In the genomic region with DNA sequence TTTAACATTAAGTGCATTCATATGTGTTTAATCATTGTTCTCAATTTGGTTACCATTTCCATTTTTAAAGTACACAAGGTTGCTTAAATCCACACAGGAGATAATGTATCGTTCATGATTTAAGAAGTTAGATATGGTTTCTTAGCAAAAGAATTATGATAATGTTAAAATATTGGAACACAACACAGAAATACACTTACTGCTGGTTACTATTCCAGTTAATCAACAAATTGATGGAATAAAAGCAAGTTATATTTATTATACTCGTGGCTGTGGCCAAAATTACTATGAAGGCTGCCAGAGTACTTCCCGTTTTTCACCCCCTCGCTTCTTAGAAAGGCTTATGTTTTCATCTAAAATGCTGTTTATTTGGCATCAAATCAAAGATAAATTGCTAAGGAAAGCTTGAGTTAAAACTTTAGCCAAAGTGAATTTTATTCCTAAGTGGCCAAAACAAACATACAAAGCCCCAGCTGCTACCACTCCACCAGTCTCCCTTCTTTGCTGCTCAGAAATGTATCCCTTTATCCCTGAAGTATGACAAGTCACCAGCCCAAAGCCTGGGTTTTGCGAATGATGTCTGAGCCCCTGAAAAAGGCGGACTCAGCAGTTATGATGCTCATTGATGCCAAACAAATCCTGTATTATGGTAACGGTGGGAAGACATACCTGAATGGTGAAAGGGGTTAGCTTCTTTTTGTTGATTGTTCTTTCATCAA, we compare ENCODE assay signal across 1 cellular context.
TF ChIP-seq lines count a peak whose summit lies in the region.

No MANE protein-coding gene starts in this region.

TF ChIP-seq in HepG2, 621 proteins besides CTCF, POLR2A, EP300 and RAD21:
- peak; percentile 54; the same call in 1 of the 2 replicates for TF ChIP-seq MAFF (IDR thresholded peaks at IDR 0.05; ENCODE audit: low read depth, low read length)
- TF ChIP-seq, protein P1, sequence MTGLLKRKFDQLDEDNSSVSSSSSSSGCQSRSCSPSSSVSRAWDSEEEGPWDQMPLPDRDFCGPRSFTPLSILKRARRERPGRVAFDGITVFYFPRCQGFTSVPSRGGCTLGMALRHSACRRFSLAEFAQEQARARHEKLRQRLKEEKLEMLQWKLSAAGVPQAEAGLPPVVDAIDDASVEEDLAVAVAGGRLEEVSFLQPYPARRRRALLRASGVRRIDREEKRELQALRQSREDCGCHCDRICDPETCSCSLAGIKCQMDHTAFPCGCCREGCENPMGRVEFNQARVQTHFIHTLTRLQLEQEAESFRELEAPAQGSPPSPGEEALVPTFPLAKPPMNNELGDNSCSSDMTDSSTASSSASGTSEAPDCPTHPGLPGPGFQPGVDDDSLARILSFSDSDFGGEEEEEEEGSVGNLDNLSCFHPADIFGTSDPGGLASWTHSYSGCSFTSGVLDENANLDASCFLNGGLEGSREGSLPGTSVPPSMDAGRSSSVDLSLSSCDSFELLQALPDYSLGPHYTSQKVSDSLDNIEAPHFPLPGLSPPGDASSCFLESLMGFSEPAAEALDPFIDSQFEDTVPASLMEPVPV (CRISPR knock-in tag; IDR thresholded peaks at IDR 0.05): no peak
- TF ChIP-seq, protein P2, sequence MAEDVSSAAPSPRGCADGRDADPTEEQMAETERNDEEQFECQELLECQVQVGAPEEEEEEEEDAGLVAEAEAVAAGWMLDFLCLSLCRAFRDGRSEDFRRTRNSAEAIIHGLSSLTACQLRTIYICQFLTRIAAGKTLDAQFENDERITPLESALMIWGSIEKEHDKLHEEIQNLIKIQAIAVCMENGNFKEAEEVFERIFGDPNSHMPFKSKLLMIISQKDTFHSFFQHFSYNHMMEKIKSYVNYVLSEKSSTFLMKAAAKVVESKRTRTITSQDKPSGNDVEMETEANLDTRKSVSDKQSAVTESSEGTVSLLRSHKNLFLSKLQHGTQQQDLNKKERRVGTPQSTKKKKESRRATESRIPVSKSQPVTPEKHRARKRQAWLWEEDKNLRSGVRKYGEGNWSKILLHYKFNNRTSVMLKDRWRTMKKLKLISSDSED (CRISPR knock-in tag; IDR thresholded peaks at IDR 0.05): no peak
- TF ChIP-seq MAFK (conservative IDR thresholded peaks at IDR 0.05 in 1 of 2, IDR thresholded peaks at IDR 0.05 in 1 of 2; ENCODE audit: low read length in 2 of 2): peak; percentile 68 to 76
- TF ChIP-seq ATF7-NPFF (CRISPR knock-in tag; IDR thresholded peaks at IDR 0.05; ENCODE audit: low read depth): no peak
